23 cellular contexts compared by ENCODE assay signal in the genomic region with DNA sequence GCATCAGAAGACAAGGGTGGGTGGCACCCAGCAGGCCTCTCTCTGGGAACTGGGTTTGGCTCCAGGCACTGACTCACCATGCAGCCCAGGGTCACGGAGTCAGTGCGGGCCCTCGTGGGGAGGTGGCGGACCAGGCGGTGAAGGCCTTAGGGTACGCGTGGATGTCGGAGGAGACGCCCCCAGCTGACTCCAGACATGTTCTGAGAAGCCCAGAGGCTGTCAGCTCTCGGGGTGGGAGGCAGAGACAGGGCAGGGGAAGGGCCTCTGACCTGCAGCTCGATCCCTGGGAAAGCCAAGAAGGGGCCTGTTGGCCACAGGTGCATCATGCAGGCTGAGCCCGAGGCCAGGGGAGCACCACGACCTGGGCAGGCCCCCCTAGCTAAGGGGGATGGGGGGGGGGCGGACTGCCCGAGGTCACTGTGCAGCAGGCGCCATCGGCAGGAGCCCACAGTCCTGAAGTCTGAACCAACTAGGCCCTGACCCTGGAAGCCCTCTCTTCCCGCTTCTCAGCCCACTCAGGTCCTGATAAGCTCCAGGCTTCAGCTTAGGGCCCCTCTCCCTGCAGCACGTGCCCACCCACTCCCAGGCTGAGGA. TPM values are rescaled to one million over a fixed set of nuclear protein-coding genes. Genes with fewer than 3 reads are reported as not detected.
A peak's percentile ranks its signal among the peaks of the same experiment; 100 is the strongest.
DNase-seq lines count a peak whose midpoint lies in the region; ATAC-seq and TF ChIP-seq lines count a peak whose summit lies in the region.
"Had no signal": no experiment of that assay in that cellular context is flagged by ENCODE, and none has a peak within 500 bp of the region (broad histone marks: within the 10 kb centered on the region; RNA-seq: fewer than 3 reads in every experiment).

No MANE protein-coding gene starts in this region.

- POLR2A ChIA-PET in HEK293 (lab: Yijun Ruan, JAX), result interaction anchor here (0.5 kb wide), 1 partner anchor 15 kb away, joined by 3 read pairs; no protein-coding TSS in a partner anchor

- ATAC-seq in left ventricle myocardium superior, result peak; percentile 13
- no peak for ATAC-seq in stimulated activated naive B cell treated with anti-CD40 and anti-IgM and Interleukin-4, amounts not matched to agents 10 μg/mL and 1 μg/mL and 100 μg/mL, for 72 hours (replicated peaks)

- H3K4me3 ChIP-seq in HEK293 (ENCODE audit: low read depth, low read length) (no peak overlapping the region), foreskin fibroblast (ENCODE audit: low read depth in 1 of 2, low read length in 2 of 2) (no peak overlapping the region)
- H3K4me3 ChIP-seq in effector memory CD4-positive, alpha-beta T cell (ENCODE audit: insufficient read depth, low read depth, low read length, poor library complexity, severe bottlenecking), result no peak overlapping the region

- no peaks in the 10 kb centered on the region for H3K4me1 ChIP-seq in HEK293 (ENCODE audit: control insufficient read depth, insufficient read depth, low read length)
- no peaks in the 10 kb centered on the region for H3K4me1 ChIP-seq in effector memory CD4-positive, alpha-beta T cell (ENCODE audit: control insufficient read depth, insufficient read depth, low read length, poor library complexity, severe bottlenecking)

- no peaks in the 10 kb centered on the region for H3K27me3 ChIP-seq in effector memory CD4-positive, alpha-beta T cell (replicated peaks; ENCODE audit: control insufficient read depth, insufficient read depth, low read length, poor library complexity, severe bottlenecking)

- no peaks in the 10 kb centered on the region for H3K9me3 Mint-ChIP-seq in stimulated activated naive B cell treated with anti-CD40 and anti-IgM and Interleukin-4, amounts not matched to agents 10 μg/mL and 1 μg/mL and 100 μg/mL, for 72 hours
- H3K9me3 Mint-ChIP-seq: CD8-positive, alpha-beta memory T cell; HFFc6 had no signal

- no peaks in the 10 kb centered on the region for H3K27me3 Mint-ChIP-seq in stimulated activated naive B cell treated with anti-CD40 and anti-IgM and Interleukin-4, amounts not matched to agents 10 μg/mL and 1 μg/mL and 100 μg/mL, for 72 hours
- H3K27me3 Mint-ChIP-seq: CD8-positive, alpha-beta memory T cell had no signal

- H3K27ac ChIP-seq in HEK293 (ENCODE audit: extremely low read depth, low read depth, low read length), result no peak overlapping the region
- H3K27ac ChIP-seq in effector memory CD4-positive, alpha-beta T cell (ENCODE audit: insufficient read depth, low read length, poor library complexity, severe bottlenecking), result no peak overlapping the region
- H3K27ac ChIP-seq: RWPE1 had no signal

- peaks cover 0 to 5% of the 10 kb centered on the region in 2 donors for H3K4me1 Mint-ChIP-seq in stimulated activated naive B cell treated with anti-CD40 and anti-IgM and Interleukin-4, amounts not matched to agents 10 μg/mL and 1 μg/mL and 100 μg/mL, for 72 hours

- TF ChIP-seq CTCF in HEK293 (tag by site-specific recombination; IDR thresholded peaks at IDR 0.05) (no peak), foreskin fibroblast (IDR thresholded peaks at IDR 0.05; ENCODE audit: low read depth, low read length) (no peak)

- CTCF ChIA-PET in HEK293 (lab: Yijun Ruan, JAX), result no interaction called here

- H3K36me3 ChIP-seq in HEK293 (ENCODE audit: control insufficient read depth in 2 of 2, insufficient read depth in 1 of 2, low read length in 2 of 2), result peaks cover 0 to 21% of the 10 kb centered on the region in 2 experiments; a peak in 1 of 3 replicates
- peaks cover 39% of the 10 kb centered on the region for H3K36me3 ChIP-seq in effector memory CD4-positive, alpha-beta T cell (ENCODE audit: control insufficient read depth, insufficient read depth, low read length)

- intact Hi-C loops in left ventricle myocardium superior (cut with micrococcal nuclease), result no loop called here

- H3K4me3 Mint-ChIP-seq in stimulated activated naive B cell treated with anti-CD40 and anti-IgM and Interleukin-4, amounts not matched to agents 10 μg/mL and 1 μg/mL and 100 μg/mL, for 72 hours, result no peak overlapping the region
- H3K4me3 Mint-ChIP-seq: CD8-positive, alpha-beta memory T cell; HFFc6 had no signal

- no peaks in the 10 kb centered on the region for H3K9me3 ChIP-seq in HEK293 (ENCODE audit: control insufficient read depth, insufficient read depth, low read depth, low read length)
- no peaks in the 10 kb centered on the region for H3K9me3 ChIP-seq in effector memory CD4-positive, alpha-beta T cell (ENCODE audit: control insufficient read depth, low read length)

- DNase-seq in amniotic epithelial cell (ENCODE audit: low read depth) (peak; percentile 45), left ventricle myocardium superior (peak; percentile 21), NCI-H774 (lab: John Stamatoyannopoulos, UW) (no peak), foreskin fibroblast (no peak), NCI-H524 (lab: John Stamatoyannopoulos, UW) (no peak)
- DNase-seq in stimulated activated naive B cell treated with anti-CD40 and anti-IgM and Interleukin-4, amounts not matched to agents 10 μg/mL and 1 μg/mL and 100 μg/mL, for 72 hours, result no peak
- no peak for DNase-seq in effector memory CD4-positive, alpha-beta T cell
- DNase-seq: C1 segment of cervical spinal cord; Calu3; CD8-positive, alpha-beta memory T cell; DMS153; H7; HFFc6; KG1; NCI-H1092; NCI-H1436; NCI-H187 treated with DMSO at 0.1 percent for 48 hours; NCI-H2227 treated with DMSO at 0.1 percent for 48 hours; NCI-H510A; NCI-H748 treated with DMSO at 0.1 percent for 48 hours; NK-92 treated with Interleukin-12 subunit alpha and Interleukin-12 subunit beta, amount 100 ng/mL, for 24 hours had no signal

- peak overlapping the region; percentile 14 for H3K27ac Mint-ChIP-seq in stimulated activated naive B cell treated with anti-CD40 and anti-IgM and Interleukin-4, amounts not matched to agents 10 μg/mL and 1 μg/mL and 100 μg/mL, for 72 hours
- H3K27ac Mint-ChIP-seq: CD8-positive, alpha-beta memory T cell; HFFc6 had no signal

- H3K36me3 Mint-ChIP-seq in stimulated activated naive B cell treated with anti-CD40 and anti-IgM and Interleukin-4, amounts not matched to agents 10 μg/mL and 1 μg/mL and 100 μg/mL, for 72 hours, result peaks cover 15 to 39% of the 10 kb centered on the region in 2 donors

TF ChIP-seq in HEK293, 187 proteins besides CTCF, POLR2A, EP300 and RAD21:
- TF ChIP-seq ZNF133 (tag by site-specific recombination; IDR thresholded peaks at IDR 0.05) (no peak), SP7 (tag by site-specific recombination; IDR thresholded peaks at IDR 0.05) (no peak), EGR2 (tag by site-specific recombination; IDR thresholded peaks at IDR 0.05; ENCODE audit: low read depth) (0 out of 2 replicates have a peak, but pooled peaks have one; percentile 5), SALL2 (tag by site-specific recombination; IDR thresholded peaks at IDR 0.05; ENCODE audit: borderline replicate concordance) (no peak), ZFHX2 (tag by site-specific recombination; conservative IDR thresholded peaks at IDR 0.05) (no peak), ZNF560 (tag by site-specific recombination; IDR thresholded peaks at IDR 0.05; ENCODE audit: borderline replicate concordance) (no peak)
- TF ChIP-seq, protein P1, sequence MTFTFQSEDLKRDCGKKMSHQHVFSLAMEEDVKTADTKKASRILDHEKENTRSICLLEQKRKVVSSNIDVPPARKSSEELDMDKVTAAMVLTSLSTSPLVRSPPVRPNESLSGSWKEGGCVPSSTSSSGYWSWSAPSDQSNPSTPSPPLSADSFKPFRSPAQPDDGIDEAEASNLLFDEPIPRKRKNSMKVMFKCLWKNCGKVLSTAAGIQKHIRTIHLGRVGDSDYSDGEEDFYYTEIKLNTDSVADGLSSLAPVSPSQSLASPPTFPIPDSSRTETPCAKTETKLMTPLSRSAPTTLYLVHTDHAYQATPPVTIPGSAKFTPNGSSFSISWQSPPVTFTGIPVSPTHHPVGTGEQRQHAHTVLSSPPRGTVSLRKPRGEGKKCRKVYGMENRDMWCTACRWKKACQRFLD (tag by site-specific recombination; IDR thresholded peaks at IDR 0.05), result no peak
- TF ChIP-seq, protein P2, sequence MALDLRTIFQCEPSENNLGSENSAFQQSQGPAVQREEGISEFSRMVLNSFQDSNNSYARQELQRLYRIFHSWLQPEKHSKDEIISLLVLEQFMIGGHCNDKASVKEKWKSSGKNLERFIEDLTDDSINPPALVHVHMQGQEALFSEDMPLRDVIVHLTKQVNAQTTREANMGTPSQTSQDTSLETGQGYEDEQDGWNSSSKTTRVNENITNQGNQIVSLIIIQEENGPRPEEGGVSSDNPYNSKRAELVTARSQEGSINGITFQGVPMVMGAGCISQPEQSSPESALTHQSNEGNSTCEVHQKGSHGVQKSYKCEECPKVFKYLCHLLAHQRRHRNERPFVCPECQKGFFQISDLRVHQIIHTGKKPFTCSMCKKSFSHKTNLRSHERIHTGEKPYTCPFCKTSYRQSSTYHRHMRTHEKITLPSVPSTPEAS (tag by site-specific recombination; IDR thresholded peaks at IDR 0.05), result no peak
TF ChIP-seq in HEK293: peak in this region for 1.

RNA-seq across cellular contexts. Expression of a gene that starts 18.0 kb away (rescaled TPM):
- total RNA-seq in left ventricle myocardium superior, result 52.8 TPM

Comparison
In these comparisons a context has a peak if more than half of its experiments do, and no peak if none do; other contexts are left out.
1. DNase-seq: peak in amniotic epithelial cell (single experiment) and left ventricle myocardium superior (single experiment); none in stimulated activated naive B cell treated with anti-CD40 and anti-IgM and Interleukin-4, amounts not matched to agents 10 μg/mL and 1 μg/mL and 100 μg/mL, for 72 hours (single experiment), NCI-H774 (single experiment), foreskin fibroblast (0 of 2), NCI-H524 (0 of 2) and effector memory CD4-positive, alpha-beta T cell (0 of 3).